ENCODE assay signal across 36 cellular contexts in genomic region chr11:63749624-63750023, GRCh38.
"Had no signal": no experiment of that assay in that cellular context is flagged by ENCODE, and none has a peak within 500 bp of the region (broad histone marks: within the 10 kb centered on the region; RNA-seq: fewer than 3 reads in every experiment).

No MANE protein-coding gene starts in this region.

- DNase-seq: activated CD4-positive, alpha-beta memory T cell treated with anti-CD3 and anti-CD28 coated beads, Interleukin-2, amount 10 ng/mL, durations not matched to agents 7 days and 5 days; activated CD4-positive, alpha-beta T cell treated with anti-CD3 and anti-CD28 coated beads for 1 hour; activated CD4-positive, alpha-beta T cell treated with anti-CD3 and anti-CD28 coated beads for 36 hours; activated CD4-positive, alpha-beta T cell treated with anti-CD3 and anti-CD28 coated beads for 48 hours; activated CD4-positive, alpha-beta T cell treated with anti-CD3 and anti-CD28 coated beads, Interleukin-2, amount 10 ng/mL, durations not matched to agents 7 days and 5 days; activated CD4-positive, alpha-beta T cell treated with anti-CD3 and anti-CD28 coated beads, Interleukin-2, amount 50 U/mL, for 48 hours; activated CD4-positive, CD25-positive, alpha-beta regulatory T cell; activated CD8-positive, alpha-beta memory T cell treated with anti-CD3 and anti-CD28 coated beads for 24 hours; activated CD8-positive, alpha-beta memory T cell treated with anti-CD3 and anti-CD28 coated beads, Interleukin-2, amount 10 ng/mL, durations not matched to agents 7 days and 5 days; activated CD8-positive, alpha-beta memory T cell treated with anti-CD3 and anti-CD28 coated beads, Interleukin-2, amount 50 U/mL, for 48 hours; activated CD8-positive, alpha-beta T cell treated with anti-CD3 and anti-CD28 coated beads, Interleukin-2, amount 10 ng/mL, durations not matched to agents 7 days and 5 days; activated effector memory CD4-positive, alpha-beta T cell treated with Interleukin-2 at 50 U/mL for 16 hours; activated gamma-delta T cell; activated naive CD4-positive, alpha-beta T cell treated with anti-CD3 and anti-CD28 coated beads, Interleukin-2, amount 10 ng/mL, durations not matched to agents 7 days and 5 days; activated naive CD4-positive, alpha-beta T cell treated with Interleukin-2 at 50 U/mL for 16 hours; activated naive CD8-positive, alpha-beta T cell treated with anti-CD3 and anti-CD28 coated beads, Interleukin-2, amount 10 ng/mL, durations not matched to agents 7 days and 5 days; activated naive CD8-positive, alpha-beta T cell treated with anti-CD3 and anti-CD28 coated beads, Interleukin-2, amount 50 U/mL, for 24 hours; activated T-cell treated with anti-CD3 and anti-CD28 coated beads, Interleukin-2, amount 50 U/mL, for 24 hours; activated T-cell treated with anti-CD3 and anti-CD28 coated beads, Interleukin-2, amount 50 U/mL, for 48 hours; amygdala; anterior cingulate cortex; caudate nucleus; cerebellar nuclear complex; T-helper 2 cell; T-helper 9 cell had no signal

- H3K9me3 ChIP-seq: ascending aorta had no signal

- H3K9me3 Mint-ChIP-seq: activated CD4-positive, alpha-beta memory T cell treated with anti-CD3 and anti-CD28 coated beads, Interleukin-2, amount 10 ng/mL, durations not matched to agents 7 days and 5 days; activated CD4-positive, alpha-beta T cell treated with anti-CD3 and anti-CD28 coated beads, Interleukin-2, amount 10 ng/mL, durations not matched to agents 7 days and 5 days; activated naive CD4-positive, alpha-beta T cell treated with anti-CD3 and anti-CD28 coated beads, Interleukin-2, amount 10 ng/mL, durations not matched to agents 7 days and 5 days; activated naive CD4-positive, alpha-beta T cell treated with anti-CD3 and anti-CD28 coated beads, Interleukin-2, amount 50 U/mL, for 24 hours; activated naive CD8-positive, alpha-beta T cell treated with anti-CD3 and anti-CD28 coated beads, Interleukin-2, amount 10 ng/mL, durations not matched to agents 7 days and 5 days; activated naive CD8-positive, alpha-beta T cell treated with anti-CD3 and anti-CD28 coated beads, Interleukin-2, amount 50 U/mL, for 24 hours; activated T-cell treated with anti-CD3 and anti-CD28 coated beads, Interleukin-2, amount 50 U/mL, for 24 hours; activated T-helper 2 cell treated with anti-CD3 and anti-CD28 coated beads, Interferon-gamma antibody, Interleukin-2, Interleukin-4, amounts not matched to agents 10 μg/mL and 5 μg/mL and 100 μg/mL, durations not matched to agents 14 hours and 24 hours and 36 hours; brain; central memory CD8-positive, alpha-beta T cell; T-helper 1 cell treated with Interleukin-12 subunit alpha and Interleukin-12 subunit beta and Interleukin-4 antibody, amounts not matched to agents 30 μg/mL and 1 μg/mL, for 36 hours; T-helper 2 cell treated with Interferon-gamma antibody and Interleukin-4, amounts not matched to agents 5 μg/mL and 100 μg/mL, for 36 hours had no signal

- H3K27ac ChIP-seq: ascending aorta, cardiac muscle cell, VCaP had no signal

- H3K4me3 ChIP-seq: ascending aorta, cardiac muscle cell had no signal

- H3K27ac Mint-ChIP-seq: activated CD4-positive, alpha-beta memory T cell treated with anti-CD3 and anti-CD28 coated beads, Interleukin-2, amount 10 ng/mL, durations not matched to agents 7 days and 5 days; activated CD4-positive, alpha-beta T cell treated with anti-CD3 and anti-CD28 coated beads for 36 hours; activated CD4-positive, alpha-beta T cell treated with anti-CD3 and anti-CD28 coated beads, Interleukin-2, amount 10 ng/mL, durations not matched to agents 7 days and 5 days; activated CD8-positive, alpha-beta memory T cell treated with anti-CD3 and anti-CD28 coated beads, Interleukin-2, amount 10 ng/mL, durations not matched to agents 7 days and 5 days; activated CD8-positive, alpha-beta T cell treated with anti-CD3 and anti-CD28 coated beads, Interleukin-2, amount 10 ng/mL, durations not matched to agents 7 days and 5 days; activated naive CD4-positive, alpha-beta T cell treated with anti-CD3 and anti-CD28 coated beads, Interleukin-2, amount 10 ng/mL, durations not matched to agents 7 days and 5 days; activated naive CD4-positive, alpha-beta T cell treated with anti-CD3 and anti-CD28 coated beads, Interleukin-2, amount 50 U/mL, for 24 hours; activated naive CD8-positive, alpha-beta T cell; activated naive CD8-positive, alpha-beta T cell treated with anti-CD3 and anti-CD28 coated beads, Interleukin-2, amount 10 ng/mL, durations not matched to agents 7 days and 5 days; activated naive CD8-positive, alpha-beta T cell treated with anti-CD3 and anti-CD28 coated beads, Interleukin-2, amount 50 U/mL, for 24 hours; activated T-cell treated with anti-CD3 and anti-CD28 coated beads, Interleukin-2, amount 50 U/mL, for 24 hours; activated T-helper 2 cell treated with anti-CD3 and anti-CD28 coated beads, Interferon-gamma antibody, Interleukin-2, Interleukin-4, amounts not matched to agents 10 μg/mL and 5 μg/mL and 100 μg/mL, durations not matched to agents 14 hours and 24 hours and 36 hours; T-helper 1 cell treated with Interleukin-12 subunit alpha and Interleukin-12 subunit beta and Interleukin-4 antibody, amounts not matched to agents 30 μg/mL and 1 μg/mL, for 36 hours; T-helper 2 cell treated with Interferon-gamma antibody and Interleukin-4, amounts not matched to agents 5 μg/mL and 100 μg/mL, for 36 hours had no signal

- H3K4me1 ChIP-seq: ascending aorta had no signal

- H3K4me3 Mint-ChIP-seq: activated CD4-positive, alpha-beta memory T cell treated with anti-CD3 and anti-CD28 coated beads, Interleukin-2, amount 10 ng/mL, durations not matched to agents 7 days and 5 days; activated CD4-positive, alpha-beta T cell treated with anti-CD3 and anti-CD28 coated beads for 36 hours; activated CD4-positive, alpha-beta T cell treated with anti-CD3 and anti-CD28 coated beads, Interleukin-2, amount 10 ng/mL, durations not matched to agents 7 days and 5 days; activated CD8-positive, alpha-beta memory T cell treated with anti-CD3 and anti-CD28 coated beads, Interleukin-2, amount 10 ng/mL, durations not matched to agents 7 days and 5 days; activated CD8-positive, alpha-beta T cell treated with anti-CD3 and anti-CD28 coated beads, Interleukin-2, amount 10 ng/mL, durations not matched to agents 7 days and 5 days; activated naive CD4-positive, alpha-beta T cell treated with anti-CD3 and anti-CD28 coated beads, Interleukin-2, amount 10 ng/mL, durations not matched to agents 7 days and 5 days; activated naive CD4-positive, alpha-beta T cell treated with anti-CD3 and anti-CD28 coated beads, Interleukin-2, amount 50 U/mL, for 24 hours; activated naive CD8-positive, alpha-beta T cell; activated naive CD8-positive, alpha-beta T cell treated with anti-CD3 and anti-CD28 coated beads, Interleukin-2, amount 10 ng/mL, durations not matched to agents 7 days and 5 days; activated naive CD8-positive, alpha-beta T cell treated with anti-CD3 and anti-CD28 coated beads, Interleukin-2, amount 50 U/mL, for 24 hours; activated T-cell treated with anti-CD3 and anti-CD28 coated beads, Interleukin-2, amount 50 U/mL, for 24 hours; brain; central memory CD8-positive, alpha-beta T cell; T-helper 1 cell treated with Interleukin-12 subunit alpha and Interleukin-12 subunit beta and Interleukin-4 antibody, amounts not matched to agents 30 μg/mL and 1 μg/mL, for 36 hours; T-helper 2 cell treated with Interferon-gamma antibody and Interleukin-4, amounts not matched to agents 5 μg/mL and 100 μg/mL, for 36 hours had no signal

- ATAC-seq: activated CD4-positive, alpha-beta T cell treated with anti-CD3 and anti-CD28 coated beads for 36 hours; activated CD4-positive, CD25-positive, alpha-beta regulatory T cell treated with anti-CD3 and anti-CD28 coated beads, Interleukin-2, amount 50 U/mL, for 24 hours; activated CD8-positive, alpha-beta memory T cell treated with anti-CD3 and anti-CD28 coated beads, Interleukin-2, amount 10 ng/mL, durations not matched to agents 7 days and 5 days; activated CD8-positive, alpha-beta T cell treated with anti-CD3 and anti-CD28 coated beads, Interleukin-2, amount 10 ng/mL, durations not matched to agents 7 days and 5 days; activated naive CD8-positive, alpha-beta T cell treated with anti-CD3 and anti-CD28 coated beads, Interleukin-2, amount 50 U/mL, for 24 hours had no signal

- H3K27me3 Mint-ChIP-seq: activated CD4-positive, alpha-beta memory T cell treated with anti-CD3 and anti-CD28 coated beads, Interleukin-2, amount 10 ng/mL, durations not matched to agents 7 days and 5 days; activated CD4-positive, alpha-beta T cell treated with anti-CD3 and anti-CD28 coated beads for 36 hours; activated CD4-positive, alpha-beta T cell treated with anti-CD3 and anti-CD28 coated beads, Interleukin-2, amount 10 ng/mL, durations not matched to agents 7 days and 5 days; activated CD8-positive, alpha-beta memory T cell treated with anti-CD3 and anti-CD28 coated beads, Interleukin-2, amount 10 ng/mL, durations not matched to agents 7 days and 5 days; activated naive CD4-positive, alpha-beta T cell treated with anti-CD3 and anti-CD28 coated beads, Interleukin-2, amount 10 ng/mL, durations not matched to agents 7 days and 5 days; activated naive CD4-positive, alpha-beta T cell treated with anti-CD3 and anti-CD28 coated beads, Interleukin-2, amount 50 U/mL, for 24 hours; activated naive CD8-positive, alpha-beta T cell; activated naive CD8-positive, alpha-beta T cell treated with anti-CD3 and anti-CD28 coated beads, Interleukin-2, amount 10 ng/mL, durations not matched to agents 7 days and 5 days; activated naive CD8-positive, alpha-beta T cell treated with anti-CD3 and anti-CD28 coated beads, Interleukin-2, amount 50 U/mL, for 24 hours; activated T-cell treated with anti-CD3 and anti-CD28 coated beads, Interleukin-2, amount 50 U/mL, for 24 hours; brain; central memory CD8-positive, alpha-beta T cell had no signal

- H3K4me1 Mint-ChIP-seq: activated CD4-positive, alpha-beta memory T cell treated with anti-CD3 and anti-CD28 coated beads, Interleukin-2, amount 10 ng/mL, durations not matched to agents 7 days and 5 days; activated CD4-positive, alpha-beta T cell treated with anti-CD3 and anti-CD28 coated beads for 36 hours; activated CD4-positive, alpha-beta T cell treated with anti-CD3 and anti-CD28 coated beads, Interleukin-2, amount 10 ng/mL, durations not matched to agents 7 days and 5 days; activated CD8-positive, alpha-beta memory T cell treated with anti-CD3 and anti-CD28 coated beads, Interleukin-2, amount 10 ng/mL, durations not matched to agents 7 days and 5 days; activated naive CD4-positive, alpha-beta T cell treated with anti-CD3 and anti-CD28 coated beads, Interleukin-2, amount 10 ng/mL, durations not matched to agents 7 days and 5 days; activated naive CD4-positive, alpha-beta T cell treated with anti-CD3 and anti-CD28 coated beads, Interleukin-2, amount 50 U/mL, for 24 hours; activated naive CD8-positive, alpha-beta T cell treated with anti-CD3 and anti-CD28 coated beads, Interleukin-2, amount 50 U/mL, for 24 hours; central memory CD8-positive, alpha-beta T cell had no signal
